Comparison of ENCODE assay signal across 8 cellular contexts in the genomic region with DNA sequence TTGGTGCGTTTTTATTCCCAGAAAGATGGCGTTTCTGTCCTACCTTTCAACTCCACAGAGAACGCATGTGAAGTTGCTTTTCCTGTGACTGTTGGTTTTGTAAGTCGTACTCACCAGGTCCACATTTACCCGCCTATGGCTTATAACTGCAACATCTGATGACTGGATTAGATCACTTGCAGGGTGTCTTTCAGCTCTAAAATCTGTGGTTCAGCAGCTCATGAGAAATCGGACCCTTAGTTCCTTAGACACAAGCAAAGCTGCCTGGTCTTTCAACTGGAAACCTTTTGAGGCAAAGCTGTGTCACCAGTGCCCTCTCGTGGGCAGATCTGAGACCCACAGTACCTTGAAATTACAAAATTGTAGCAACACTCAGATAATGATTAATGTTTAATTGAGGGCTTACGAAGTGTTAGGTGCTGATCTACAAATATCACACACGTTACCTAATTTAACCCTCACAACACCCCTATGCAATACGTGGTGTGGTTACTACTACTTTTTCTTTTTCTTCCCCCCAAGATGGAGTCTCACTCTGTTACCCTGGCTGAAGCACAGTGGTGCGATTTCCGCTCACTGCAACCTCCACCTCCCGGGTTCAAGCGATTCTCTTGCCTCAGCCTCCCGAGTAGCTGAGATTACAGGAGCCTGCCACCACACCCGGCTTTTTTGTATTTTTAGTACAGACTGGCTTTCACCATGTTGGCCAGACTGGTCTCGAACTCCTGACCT.
DNase-seq lines count a peak whose midpoint lies in the region; ATAC-seq, FAIRE-seq and TF ChIP-seq lines count a peak whose summit lies in the region.

No MANE protein-coding gene starts in this region.

- ATAC-seq in HG03175 (IDR thresholded peaks at IDR 0.05; ENCODE audit: unreplicated experiment), result peak; percentile 74
- peak in 3 of 4 donors; percentile 88 to 94 (median 90) for ATAC-seq in pancreas
- no peak for ATAC-seq in HG03097 (IDR thresholded peaks at IDR 0.05; ENCODE audit: low FRiP score, unreplicated experiment)

- POLR2A ChIA-PET in RWPE1 (lab: Yijun Ruan, JAX; ENCODE audit: low non-redundant PET), result no interaction called here

- no peaks in the 10 kb centered on the region for H3K36me3 ChIP-seq in pancreas
- no peaks in the 10 kb centered on the region for H3K36me3 ChIP-seq in tibial artery

- H3K4me1 ChIP-seq in pancreas (peaks cover 0 to 4% (median 0%) of the 10 kb centered on the region in 3 donors), tibial artery (no peaks in the 10 kb centered on the region)

- H3K4me3 ChIP-seq in fibroblast of pulmonary artery (replicated peaks; ENCODE audit: low read depth, low read length), result no peak overlapping the region
- H3K4me3 ChIP-seq in pancreas, result no peak overlapping the region
- H3K4me3 ChIP-seq in tibial artery, result no peak overlapping the region

- FAIRE-seq in pancreas (lab: Jason Lieb, UNC), result no peak

- H3K4me3 Mint-ChIP-seq in activated T-helper 1 cell treated with anti-CD3 and anti-CD28 coated beads, Interleukin-12 subunit alpha, Interleukin-12 subunit beta, Interleukin-2, Interleukin-4 antibody, amounts not matched to agents 30 ng/mL and 10 ng/mL and 1 ng/mL, durations not matched to agents 14 hours and 24 hours and 36 hours, result peak overlapping the region; percentile 84

- intact Hi-C loops in activated T-helper 1 cell treated with anti-CD3 and anti-CD28 coated beads, Interleukin-12 subunit alpha, Interleukin-12 subunit beta, Interleukin-2, Interleukin-4 antibody, amounts not matched to agents 30 ng/mL and 10 ng/mL and 1 ng/mL, durations not matched to agents 14 hours and 24 hours and 36 hours (cut with micrococcal nuclease), result loop anchor here (1.0 to 5.0 kb wide), 12 partner anchors 19 to 810 kb away; partner anchors contain the start of gene ZC3H13
- intact Hi-C loops in pancreas (cut with DNase I) (no loop called here), tibial artery (cut with DNase I; ENCODE audit: low total_unique reads) (no loop called here)

- no peak overlapping the region for H3K27ac ChIP-seq in RWPE1
- no peak overlapping the region for H3K27ac ChIP-seq in pancreas
- no peak overlapping the region for H3K27ac ChIP-seq in tibial artery

- peak overlapping the region; percentile 93 for H3K27ac Mint-ChIP-seq in activated T-helper 1 cell treated with anti-CD3 and anti-CD28 coated beads, Interleukin-12 subunit alpha, Interleukin-12 subunit beta, Interleukin-2, Interleukin-4 antibody, amounts not matched to agents 30 ng/mL and 10 ng/mL and 1 ng/mL, durations not matched to agents 14 hours and 24 hours and 36 hours

- H3K27me3 Mint-ChIP-seq in activated T-helper 1 cell treated with anti-CD3 and anti-CD28 coated beads, Interleukin-12 subunit alpha, Interleukin-12 subunit beta, Interleukin-2, Interleukin-4 antibody, amounts not matched to agents 30 ng/mL and 10 ng/mL and 1 ng/mL, durations not matched to agents 14 hours and 24 hours and 36 hours (ENCODE audit: insufficient read depth), result peaks cover 2% of the 10 kb centered on the region

- no peaks in the 10 kb centered on the region for H3K9me3 Mint-ChIP-seq in activated T-helper 1 cell treated with anti-CD3 and anti-CD28 coated beads, Interleukin-12 subunit alpha, Interleukin-12 subunit beta, Interleukin-2, Interleukin-4 antibody, amounts not matched to agents 30 ng/mL and 10 ng/mL and 1 ng/mL, durations not matched to agents 14 hours and 24 hours and 36 hours

- H3K36me3 Mint-ChIP-seq in activated T-helper 1 cell treated with anti-CD3 and anti-CD28 coated beads, Interleukin-12 subunit alpha, Interleukin-12 subunit beta, Interleukin-2, Interleukin-4 antibody, amounts not matched to agents 30 ng/mL and 10 ng/mL and 1 ng/mL, durations not matched to agents 14 hours and 24 hours and 36 hours (ENCODE audit: low read depth), result peaks cover 2% of the 10 kb centered on the region

- H3K27me3 ChIP-seq in pancreas (no peaks in the 10 kb centered on the region), tibial artery (peaks cover 0 to 2% of the 10 kb centered on the region in 2 donors)

- TF ChIP-seq CTCF in RWPE1 (conservative IDR thresholded peaks at IDR 0.05; ENCODE audit: low read depth) (peak; percentile 72), fibroblast of pulmonary artery (IDR thresholded peaks at IDR 0.05; ENCODE audit: low read length, missing control alignments) (peak; percentile 94), pancreas (IDR thresholded peaks at IDR 0.05) (peak in 3 of 4 donors; percentile 58 to 71 (median 59)), tibial artery (IDR thresholded peaks at IDR 0.05) (peak; percentile 59 to 61)

- CTCF ChIA-PET in RWPE1 (lab: Yijun Ruan, JAX), result interaction anchor here (0.5 to 1.2 kb wide), 7 partner anchors 9 to 1777 kb away, joined by 3 to 8 read pairs (median 4); no protein-coding TSS in a partner anchor

- 42 to 46% methylated on average over 17 of the region's 17 CpGs for WGBS in pancreas, 2 donors

- DNase-seq in DMS53 treated with DMSO at 0.1 percent for 48 hours (lab: John Stamatoyannopoulos, UW; ENCODE audit: unreplicated experiment) (peak; percentile 24), RWPE1 (ENCODE audit: low spot score) (peak; percentile 47), fibroblast of pulmonary artery (ENCODE audit: low read depth) (peak; percentile 79), pancreas (peak in 3 of 6 donors; percentile 18 to 49 (median 32)), tibial artery (no peak)
- peak; percentile 52 for DNase-seq in activated T-helper 1 cell treated with anti-CD3 and anti-CD28 coated beads, Interleukin-12 subunit alpha, Interleukin-12 subunit beta, Interleukin-2, Interleukin-4 antibody, amounts not matched to agents 30 ng/mL and 10 ng/mL and 1 ng/mL, durations not matched to agents 14 hours and 24 hours and 36 hours (ENCODE audit: low spot score)

- H3K9me3 ChIP-seq in pancreas, result no peaks in the 10 kb centered on the region
- no peaks in the 10 kb centered on the region for H3K9me3 ChIP-seq in tibial artery

- peaks cover 38% of the 10 kb centered on the region for H3K4me1 Mint-ChIP-seq in activated T-helper 1 cell treated with anti-CD3 and anti-CD28 coated beads, Interleukin-12 subunit alpha, Interleukin-12 subunit beta, Interleukin-2, Interleukin-4 antibody, amounts not matched to agents 30 ng/mL and 10 ng/mL and 1 ng/mL, durations not matched to agents 14 hours and 24 hours and 36 hours (ENCODE audit: low read depth)

Comparison
In these comparisons a context has a peak if more than half of its experiments do, and no peak if none do; other contexts are left out.
1. DNase-seq: peak in DMS53 treated with DMSO at 0.1 percent for 48 hours (single experiment), RWPE1 (single experiment), activated T-helper 1 cell treated with anti-CD3 and anti-CD28 coated beads, Interleukin-12 subunit alpha, Interleukin-12 subunit beta, Interleukin-2, Interleukin-4 antibody, amounts not matched to agents 30 ng/mL and 10 ng/mL and 1 ng/mL, durations not matched to agents 14 hours and 24 hours and 36 hours (single experiment) and fibroblast of pulmonary artery (single experiment); none in tibial artery (0 of 2).
2. Peak in every context shown above with its lines, with median percentiles within 50 percentile points of each other: CTCF ChIP-seq.